In genomic region chr6:54294965-54295532, GRCh38 we compare ENCODE assay signal across 24 cellular contexts. TPM values are rescaled to one million over a fixed set of nuclear protein-coding genes. Genes with fewer than 3 reads are reported as not detected.
"Had no signal": no experiment of that assay in that cellular context is flagged by ENCODE, and none has a peak within 500 bp of the region (broad histone marks: within the 10 kb centered on the region; RNA-seq: fewer than 3 reads in every experiment).

No MANE protein-coding gene starts in this region.

- H3K36me3 ChIP-seq: heart left ventricle, ovary, right lobe of liver, thoracic aorta, transverse colon had no signal

- H3K4me1 ChIP-seq: heart left ventricle, right lobe of liver, transverse colon had no signal

- H3K4me3 ChIP-seq: heart left ventricle, mucosa of descending colon, ovary, right lobe of liver, thoracic aorta, transverse colon had no signal

- H3K4me3 Mint-ChIP-seq: central memory CD8-positive, alpha-beta T cell; natural killer cell; neural crest cell; stimulated activated naive B cell treated with anti-CD40 and anti-IgM and Interleukin-4, amounts not matched to agents 10 μg/mL and 1 μg/mL and 100 μg/mL, for 72 hours; stimulated activated naive CD8-positive, alpha-beta T cell treated with anti-CD3 and anti-CD28 coated beads, Interleukin-15, amount 100 ng/mL, for 72 hours had no signal

- H3K27me3 Mint-ChIP-seq: central memory CD8-positive, alpha-beta T cell; progenitor cell of endocrine pancreas; stimulated activated naive B cell treated with anti-CD40 and anti-IgM and Interleukin-4, amounts not matched to agents 10 μg/mL and 1 μg/mL and 100 μg/mL, for 72 hours; stimulated activated naive CD8-positive, alpha-beta T cell treated with anti-CD3 and anti-CD28 coated beads, Interleukin-15, amount 100 ng/mL, for 72 hours had no signal

- H3K4me1 Mint-ChIP-seq: central memory CD8-positive, alpha-beta T cell; natural killer cell; neural crest cell had no signal

- H3K27ac Mint-ChIP-seq: natural killer cell; progenitor cell of endocrine pancreas; stimulated activated naive B cell treated with anti-CD40 and anti-IgM and Interleukin-4, amounts not matched to agents 10 μg/mL and 1 μg/mL and 100 μg/mL, for 72 hours; stimulated activated naive CD8-positive, alpha-beta T cell treated with anti-CD3 and anti-CD28 coated beads, Interleukin-15, amount 100 ng/mL, for 72 hours had no signal

- H3K9me3 Mint-ChIP-seq: neural crest cell had no signal

- H3K9me3 ChIP-seq: heart left ventricle, mucosa of descending colon, right lobe of liver, thoracic aorta, transverse colon had no signal

- ATAC-seq: esophagus mucosa; heart left ventricle; mucosa of descending colon; natural killer cell; stimulated activated naive B cell treated with anti-CD40 and anti-IgM and Interleukin-4, amounts not matched to agents 10 μg/mL and 1 μg/mL and 100 μg/mL, for 72 hours; stimulated activated naive CD8-positive, alpha-beta T cell treated with anti-CD3 and anti-CD28 coated beads, Interleukin-15, amount 100 ng/mL, for 72 hours had no signal

- H3K36me3 Mint-ChIP-seq: natural killer cell; stimulated activated naive B cell treated with anti-CD40 and anti-IgM and Interleukin-4, amounts not matched to agents 10 μg/mL and 1 μg/mL and 100 μg/mL, for 72 hours had no signal

- H3K27me3 ChIP-seq: heart left ventricle, ovary, right lobe of liver, transverse colon had no signal

- H3K27ac ChIP-seq: heart left ventricle, ovary, right lobe of liver, thoracic aorta, transverse colon had no signal

- DNase-seq: effector memory CD4-positive, alpha-beta T cell; hypothalamus; natural killer cell; nucleus accumbens; ovary; stimulated activated CD4-positive, alpha-beta T cell treated with anti-CD3 and anti-CD28 coated beads, Interleukin-15, amount 100 ng/mL, for 24 hours; stimulated activated CD4-positive, alpha-beta T cell treated with anti-CD3 and anti-CD28 coated beads, Interleukin-1b, Interleukin-23, amount 100 ng/mL, for 48 hours; stimulated activated CD4-positive, alpha-beta T cell treated with anti-CD3 and anti-CD28 coated beads, Interleukin-4, amount 100 ng/mL, for 24 hours; stimulated activated naive B cell treated with anti-CD40 and anti-IgM and Interleukin-4, amounts not matched to agents 10 μg/mL and 1 μg/mL and 100 μg/mL, for 72 hours; stimulated activated naive CD8-positive, alpha-beta T cell treated with anti-CD3 and anti-CD28 coated beads, Interleukin-15, amount 100 ng/mL, for 72 hours; transverse colon had no signal

RNA-seq across cellular contexts. Expression of gene TINAG, which starts 13.2 kb away (rescaled TPM):
- total RNA-seq: esophagus mucosa, fibroblast of lung, glomerular endothelial cell, liver, natural killer cell, neural crest cell, ovary, progenitor cell of endocrine pancreas, right lobe of liver, subcutaneous adipose tissue, thoracic aorta had no signal
- polyA plus RNA-seq: fibroblast of lung, liver, ovary, urinary bladder had no signal
